8 cellular contexts compared by ENCODE assay signal in the genomic region with DNA sequence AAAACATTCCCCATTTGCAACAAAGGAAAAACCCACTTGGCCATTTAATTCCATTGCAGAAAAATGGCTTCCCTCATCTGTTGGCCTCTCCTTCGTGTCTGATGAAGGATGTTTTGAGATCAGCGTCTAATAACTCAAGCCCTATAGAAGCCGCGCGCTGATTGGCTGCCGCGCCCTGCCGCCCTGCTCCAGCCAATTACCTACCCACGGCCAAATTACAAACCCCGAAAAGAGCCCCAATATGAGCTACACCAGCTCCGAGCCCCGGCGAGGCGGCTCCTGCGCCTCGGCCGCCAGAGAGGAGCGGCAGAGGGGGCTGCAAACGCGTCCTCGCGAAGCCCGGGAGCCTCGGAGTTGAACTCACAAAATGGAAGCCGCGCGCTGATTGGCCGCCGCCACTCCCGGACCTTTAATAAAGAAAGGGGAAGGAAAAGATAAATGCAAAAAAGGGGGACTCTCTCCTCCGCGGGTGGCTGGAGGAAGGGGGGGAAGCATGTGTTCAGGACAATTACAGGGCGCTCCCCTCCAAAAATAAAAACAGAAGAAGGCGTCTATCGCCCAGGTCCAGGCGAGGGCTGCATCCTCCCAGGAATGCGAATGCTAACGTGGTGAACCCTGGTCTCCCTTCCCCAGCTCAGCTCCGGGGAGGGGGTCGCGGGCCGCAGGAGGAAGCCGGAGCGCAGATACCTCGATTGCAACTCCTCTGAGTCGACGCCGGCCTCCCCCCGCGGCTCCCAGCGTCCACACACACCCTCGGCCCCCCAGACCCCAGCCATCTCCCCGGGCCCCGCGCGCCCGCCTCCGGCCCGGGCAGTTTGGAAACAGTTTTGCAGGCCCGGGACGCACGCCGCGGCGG. TPM values are rescaled to one million over a fixed set of nuclear protein-coding genes. Genes with fewer than 3 reads are reported as not detected.
DNase-seq lines count a peak whose midpoint lies in the region; ATAC-seq and TF ChIP-seq lines count a peak whose summit lies in the region.

No MANE protein-coding gene starts in this region.

- H3K4me3 ChIP-seq in PC-9 (peak overlapping the region; percentile 83), epithelial cell of proximal tubule (ENCODE audit: low read depth, low read length) (peak overlapping the region; percentile 70), mucosa of descending colon (peak overlapping the region; percentile 57)

- H3K36me3 ChIP-seq in PC-9 (ENCODE audit: low read depth) (no peaks in the 10 kb centered on the region), mucosa of descending colon (ENCODE audit: low read depth) (no peaks in the 10 kb centered on the region)

- DNase-seq in Calu3 (peak; percentile 86), KG1 (lab: John Stamatoyannopoulos, UW) (peak; percentile 99), PC-9 (peak; percentile 88 to 92), epithelial cell of proximal tubule (ENCODE audit: low read depth) (no peak), mucosa of descending colon (peak; percentile 91 to 96 (median 95))
- peak; percentile 92 for DNase-seq in activated T-cell treated with anti-CD3 and anti-CD28 coated beads, Interleukin-2, amount 50 U/mL, for 24 hours
- DNase-seq in stimulated activated CD8-positive, alpha-beta memory T cell treated with anti-CD3 and anti-CD28 coated beads, Interleukin-4, amount 100 ng/mL, for 24 hours (ENCODE audit: low read depth), result peak; percentile 79

- BruUV-seq in Calu3 (replicated peaks; lab: Mats Ljungman, UMichigan), result no TSS peak
- BruUV-seq in PC-9 (replicated peaks; lab: Mats Ljungman, UMichigan), result TSS peak; percentile 14

- peaks cover 48% of the 10 kb centered on the region for H3K4me1 Mint-ChIP-seq in Calu3 (ENCODE audit: low read depth, unreplicated experiment)
- peaks cover 44% of the 10 kb centered on the region for H3K4me1 Mint-ChIP-seq in activated T-cell treated with anti-CD3 and anti-CD28 coated beads, Interleukin-2, amount 50 U/mL, for 24 hours (ENCODE audit: low read depth)

- H3K27ac ChIP-seq in PC-9, result peak overlapping the region; percentile 100

- no peaks in the 10 kb centered on the region for H3K9me3 Mint-ChIP-seq in Calu3 (ENCODE audit: low read depth, unreplicated experiment)
- no peaks in the 10 kb centered on the region for H3K9me3 Mint-ChIP-seq in activated T-cell treated with anti-CD3 and anti-CD28 coated beads, Interleukin-2, amount 50 U/mL, for 24 hours

- CTCF ChIA-PET in Calu3 (lab: Charles Lee) (interaction anchor here (0.8 to 3.6 kb wide), 3 partner anchors 8 to 9 kb away, joined by 6 to 13 read pairs (median 7); partner anchors contain the start of gene RHOF), PC-9 (lab: Charles Lee) (interaction anchor here (0.6 to 1.0 kb wide), 2 partner anchors 9 to 1764 kb away, joined by 4 to 6 read pairs; no protein-coding TSS in a partner anchor)

- H3F3A ChIP-seq in PC-9 (ENCODE audit: insufficient read depth, low read depth), result peaks cover 47% of the 10 kb centered on the region

- H2AFZ ChIP-seq in PC-9, result peak overlapping the region; percentile 68

- H3K4me2 ChIP-seq in PC-9, result peak overlapping the region; percentile 100

- H3K36me3 Mint-ChIP-seq in Calu3 (ENCODE audit: insufficient read depth, unreplicated experiment), result peaks cover 86% of the 10 kb centered on the region
- H3K36me3 Mint-ChIP-seq in activated T-cell treated with anti-CD3 and anti-CD28 coated beads, Interleukin-2, amount 50 U/mL, for 24 hours (ENCODE audit: low read depth), result peaks cover 68% of the 10 kb centered on the region

- no peaks in the 10 kb centered on the region for H3K9me2 ChIP-seq in PC-9 (ENCODE audit: insufficient read depth)

- POLR2A ChIA-PET in PC-9 (lab: Charles Lee; ENCODE audit: unreplicated experiment), result interaction anchor here (0.6 to 1.3 kb wide), 12 partner anchors 9 to 636 kb away, joined by 3 to 12 read pairs (median 4); partner anchors contain the start of genes PSMD9, RHOF and TMEM120B

- no peaks in the 10 kb centered on the region for H3K27me3 ChIP-seq in PC-9 (ENCODE audit: insufficient read depth, low read depth)

- H3K4me3 Mint-ChIP-seq in Calu3 (ENCODE audit: low read depth, unreplicated experiment), result peak overlapping the region; percentile 76
- peak overlapping the region; percentile 94 for H3K4me3 Mint-ChIP-seq in activated T-cell treated with anti-CD3 and anti-CD28 coated beads, Interleukin-2, amount 50 U/mL, for 24 hours

- H3K79me2 ChIP-seq in PC-9 (ENCODE audit: low read depth), result peaks cover 67% of the 10 kb centered on the region

- no peaks in the 10 kb centered on the region; the same call in 1 of the 2 replicates for H4K20me1 ChIP-seq in PC-9 (ENCODE audit: insufficient read depth)

- H3K9me3 ChIP-seq in PC-9 (ENCODE audit: insufficient read depth, low read depth) (no peaks in the 10 kb centered on the region), mucosa of descending colon (no peaks in the 10 kb centered on the region)

- ATAC-seq in GM21528 (IDR thresholded peaks at IDR 0.05; ENCODE audit: low FRiP score, unreplicated experiment), result peak; percentile 37
- ATAC-seq in mucosa of descending colon, result peak; percentile 50

- intact Hi-C loops in Calu3 (cut with micrococcal nuclease; ENCODE audit: unreplicated experiment), result no loop called here
- intact Hi-C loops in PC-9 (cut with micrococcal nuclease; ENCODE audit: unreplicated experiment), result no loop called here
- intact Hi-C loops in mucosa of descending colon (cut with DNase I, micrococcal nuclease), result no loop called here

- TF ChIP-seq CTCF in Calu3 (IDR thresholded peaks at IDR 0.05; ENCODE audit: unreplicated experiment) (no peak), PC-9 (conservative IDR thresholded peaks at IDR 0.05) (no peak), epithelial cell of proximal tubule (conservative IDR thresholded peaks at IDR 0.05; ENCODE audit: low read depth, low read length) (no peak), mucosa of descending colon (IDR thresholded peaks at IDR 0.05) (no peak)

- peaks cover 31% of the 10 kb centered on the region for H3K4me1 ChIP-seq in PC-9 (replicated peaks; ENCODE audit: insufficient read depth)
- H3K4me1 ChIP-seq in mucosa of descending colon (ENCODE audit: low read depth), result peaks cover 28% of the 10 kb centered on the region

- H3K27ac Mint-ChIP-seq in Calu3 (ENCODE audit: unreplicated experiment), result peak overlapping the region; percentile 93
- peak overlapping the region; percentile 99 for H3K27ac Mint-ChIP-seq in activated T-cell treated with anti-CD3 and anti-CD28 coated beads, Interleukin-2, amount 50 U/mL, for 24 hours

- no peaks in the 10 kb centered on the region for H3K27me3 Mint-ChIP-seq in Calu3 (ENCODE audit: unreplicated experiment)
- no peaks in the 10 kb centered on the region for H3K27me3 Mint-ChIP-seq in activated T-cell treated with anti-CD3 and anti-CD28 coated beads, Interleukin-2, amount 50 U/mL, for 24 hours

RNA-seq across cellular contexts. Expression of gene SETD1B, which starts 0.7 kb away (rescaled TPM):
- total RNA-seq in Calu3 (2022) (32.2 and 33.1 TPM in 2 replicates), PC-9 (2021) (16.4 and 22.6 TPM in 2 replicates), epithelial cell of proximal tubule (4.4 and 5.2 TPM in 2 replicates), mucosa of descending colon (10 to 100 TPM; 23.8 to 38.3 (median 27.5) TPM)

RNA-seq across cellular contexts. Expression of gene RHOF, which starts 9.6 kb away (rescaled TPM):
- total RNA-seq in Calu3 (2022) (73.9 and 121 TPM in 2 replicates), PC-9 (2021) (132 and 179 TPM in 2 replicates), epithelial cell of proximal tubule (180 and 181 TPM in 2 replicates), mucosa of descending colon (10 to 100 TPM; 45.5 to 86.7 (median 83.2) TPM)

RNA-seq across cellular contexts. Expression of gene HPD, which starts 55.6 kb away (rescaled TPM):
- total RNA-seq in Calu3 (2022) (not detected in 2 replicates), PC-9 (2021) (0.35 and 0.92 TPM in 2 replicates), epithelial cell of proximal tubule (0.12 TPM in 1 of 2 replicates, not detected in the other), mucosa of descending colon (1 to 10 TPM in 1 of 3 donors, under 1 TPM in 1, not detected in 1; 0.63 to 1.0 TPM)
